ENCODE assay signal across 31 cellular contexts in genomic region chr1:20630730-20631129, GRCh38. TPM values are rescaled to one million over a fixed set of nuclear protein-coding genes. Genes with fewer than 3 reads are reported as not detected.
"Had no signal": no experiment of that assay in that cellular context is flagged by ENCODE, and none has a peak within 500 bp of the region (broad histone marks: within the 10 kb centered on the region; RNA-seq: fewer than 3 reads in every experiment).

No MANE protein-coding gene starts in this region.

- ATAC-seq: activated CD8-positive, alpha-beta memory T cell treated with anti-CD3 and anti-CD28 coated beads, Interleukin-2, amount 10 ng/mL, durations not matched to agents 7 days and 5 days had no signal

- H3K36me3 Mint-ChIP-seq: activated CD8-positive, alpha-beta memory T cell treated with anti-CD3 and anti-CD28 coated beads, Interleukin-2, amount 10 ng/mL, durations not matched to agents 7 days and 5 days; activated naive CD8-positive, alpha-beta T cell treated with anti-CD3 and anti-CD28 coated beads for 36 hours had no signal

- DNase-seq: activated CD4-positive, alpha-beta memory T cell treated with anti-CD3 and anti-CD28 coated beads, Interleukin-2, amount 10 ng/mL, durations not matched to agents 7 days and 5 days; activated CD4-positive, alpha-beta T cell treated with anti-CD3 and anti-CD28 coated beads for 1 hour; activated CD4-positive, alpha-beta T cell treated with anti-CD3 and anti-CD28 coated beads for 48 hours; activated CD4-positive, CD25-positive, alpha-beta regulatory T cell; activated CD8-positive, alpha-beta memory T cell treated with anti-CD3 and anti-CD28 coated beads for 24 hours; activated CD8-positive, alpha-beta memory T cell treated with anti-CD3 and anti-CD28 coated beads, Interleukin-2, amount 10 ng/mL, durations not matched to agents 7 days and 5 days; activated CD8-positive, alpha-beta memory T cell treated with anti-CD3 and anti-CD28 coated beads, Interleukin-2, amount 50 U/mL, for 48 hours; activated effector memory CD4-positive, alpha-beta T cell treated with Interleukin-2 at 50 U/mL for 16 hours; activated naive CD4-positive, alpha-beta T cell; activated naive CD4-positive, alpha-beta T cell treated with anti-CD3 and anti-CD28 coated beads, Interleukin-2, amount 50 U/mL, for 16 hours; activated naive CD8-positive, alpha-beta T cell treated with anti-CD3 and anti-CD28 coated beads for 36 hours; activated T-cell treated with anti-CD3 and anti-CD28 coated beads, Interleukin-2, amount 50 U/mL, for 48 hours; amniotic stem cell; aorta; brain microvascular endothelial cell; central memory CD4-positive, alpha-beta T cell; Kasumi-1; MG63; NCI-H1048; NCI-H1105 treated with DMSO at 0.1 percent for 48 hours; NCI-H1436 treated with DMSO at 0.1 percent for 48 hours; NCI-H1694 treated with DMSO at 0.1 percent for 48 hours; NCI-H2029; NCI-H345; NCI-H524 treated with DMSO at 0.1 percent for 48 hours; Right ventricle myocardium superior; T1000; WERI-Rb-1 had no signal

- H3K9me3 Mint-ChIP-seq: activated CD4-positive, alpha-beta memory T cell treated with anti-CD3 and anti-CD28 coated beads, Interleukin-2, amount 10 ng/mL, durations not matched to agents 7 days and 5 days had no signal

- H3K27me3 Mint-ChIP-seq: activated naive CD8-positive, alpha-beta T cell treated with anti-CD3 and anti-CD28 coated beads for 36 hours had no signal

- H3K27ac Mint-ChIP-seq: activated CD4-positive, alpha-beta memory T cell treated with anti-CD3 and anti-CD28 coated beads, Interleukin-2, amount 10 ng/mL, durations not matched to agents 7 days and 5 days; activated CD8-positive, alpha-beta memory T cell treated with anti-CD3 and anti-CD28 coated beads, Interleukin-2, amount 10 ng/mL, durations not matched to agents 7 days and 5 days; activated naive CD8-positive, alpha-beta T cell treated with anti-CD3 and anti-CD28 coated beads for 36 hours had no signal

- H3K4me3 ChIP-seq: MG63 had no signal

- H3K36me3 ChIP-seq: brain microvascular endothelial cell, MG63, WERI-Rb-1 had no signal

- H3K27ac ChIP-seq: brain microvascular endothelial cell, WERI-Rb-1 had no signal

- H3K27me3 ChIP-seq: brain microvascular endothelial cell, MG63 had no signal

- H3K4me3 Mint-ChIP-seq: activated CD4-positive, alpha-beta memory T cell treated with anti-CD3 and anti-CD28 coated beads, Interleukin-2, amount 10 ng/mL, durations not matched to agents 7 days and 5 days; activated CD8-positive, alpha-beta memory T cell treated with anti-CD3 and anti-CD28 coated beads, Interleukin-2, amount 10 ng/mL, durations not matched to agents 7 days and 5 days; activated naive CD8-positive, alpha-beta T cell treated with anti-CD3 and anti-CD28 coated beads for 36 hours had no signal

RNA-seq across cellular contexts. Expression of gene CDA, which starts 41.8 kb away (rescaled TPM):
- total RNA-seq: activated CD4-positive, alpha-beta memory T cell treated with anti-CD3 and anti-CD28 coated beads, Interleukin-2, amount 10 ng/mL, durations not matched to agents 7 days and 5 days; activated CD8-positive, alpha-beta memory T cell treated with anti-CD3 and anti-CD28 coated beads, Interleukin-2, amount 10 ng/mL, durations not matched to agents 7 days and 5 days; activated naive CD8-positive, alpha-beta T cell treated with anti-CD3 and anti-CD28 coated beads for 36 hours; cerebellum; T-helper 1 cell treated with Interleukin-12 subunit alpha and Interleukin-12 subunit beta and Interleukin-4 antibody, amounts not matched to agents 30 ng/mL and 1 ng/mL, for 36 hours; T-helper 2 cell treated with Interferon-gamma antibody and Interleukin-4, amounts not matched to agents 100 ng/mL and 5 ng/mL, for 36 hours had no signal
